ENCODE assay signal across 34 cellular contexts in genomic region chr3:97293596-97294131, GRCh38.
"Had no signal": no experiment of that assay in that cellular context is flagged by ENCODE, and none has a peak within 500 bp of the region (broad histone marks: within the 10 kb centered on the region; RNA-seq: fewer than 3 reads in every experiment).

No MANE protein-coding gene starts in this region.

- H3K27me3 ChIP-seq: adrenal gland, ascending aorta had no signal

- H3K36me3 Mint-ChIP-seq: activated CD4-positive, alpha-beta memory T cell treated with anti-CD3 and anti-CD28 coated beads for 36 hours; activated naive CD8-positive, alpha-beta T cell treated with anti-CD3 and anti-CD28 coated beads for 36 hours; brain had no signal

- H3K27ac Mint-ChIP-seq: activated B cell treated with CpG ODN at 0.5 μM for 24 hours; activated CD4-positive, alpha-beta memory T cell treated with anti-CD3 and anti-CD28 coated beads for 36 hours; activated CD4-positive, alpha-beta T cell treated with anti-CD3 and anti-CD28 coated beads, Interleukin-2, amount 10 ng/mL, durations not matched to agents 24 days and 14 days; activated CD8-positive, alpha-beta T cell treated with anti-CD3 and anti-CD28 coated beads for 36 hours; activated naive CD4-positive, alpha-beta T cell treated with anti-CD3 and anti-CD28 coated beads for 36 hours; activated naive CD4-positive, alpha-beta T cell treated with anti-CD3 and anti-CD28 coated beads, Interleukin-2, amount 50 U/mL, for 72 hours; activated naive CD8-positive, alpha-beta T cell treated with anti-CD3 and anti-CD28 coated beads for 36 hours; activated T-cell treated with anti-CD3 and anti-CD28 coated beads, Interleukin-2, amount 50 U/mL, for 72 hours; activated T-helper 1 cell treated with anti-CD3 and anti-CD28 coated beads, Interleukin-12 subunit alpha, Interleukin-12 subunit beta, Interleukin-2, Interleukin-4 antibody, amounts not matched to agents 30 ng/mL and 10 ng/mL and 1 ng/mL, durations not matched to agents 14 hours and 24 hours and 36 hours; activated T-helper 17 cell treated with anti-CD3 and anti-CD28 coated beads, Interleukin-2, amount 50 U/mL, for 72 hours; brain; T-helper 1 cell treated with Interleukin-12 subunit alpha and Interleukin-12 subunit beta and Interleukin-4 antibody, amounts not matched to agents 30 μg/mL and 1 μg/mL, for 36 hours; T-helper 2 cell treated with Interferon-gamma antibody and Interleukin-4, amounts not matched to agents 5 μg/mL and 100 μg/mL, for 36 hours had no signal

- H3K4me3 ChIP-seq: adrenal gland, ascending aorta had no signal

- H3K9me3 Mint-ChIP-seq: activated CD4-positive, alpha-beta memory T cell treated with anti-CD3 and anti-CD28 coated beads for 36 hours; activated CD4-positive, alpha-beta T cell treated with anti-CD3 and anti-CD28 coated beads, Interleukin-2, amount 10 ng/mL, durations not matched to agents 24 days and 14 days; activated T-helper 1 cell treated with anti-CD3 and anti-CD28 coated beads, Interleukin-12 subunit alpha, Interleukin-12 subunit beta, Interleukin-2, Interleukin-4 antibody, amounts not matched to agents 30 ng/mL and 10 ng/mL and 1 ng/mL, durations not matched to agents 14 hours and 24 hours and 36 hours had no signal

- FAIRE-seq: TTC549 had no signal

- H3K4me1 ChIP-seq: adrenal gland, ascending aorta had no signal

- DNase-seq: activated B cell treated with CpG ODN at 0.5 μM for 24 hours; activated CD4-positive, alpha-beta memory T cell treated with anti-CD3 and anti-CD28 coated beads for 36 hours; activated CD4-positive, alpha-beta T cell treated with anti-CD3 and anti-CD28 coated beads for 4 hours; activated CD4-positive, alpha-beta T cell treated with anti-CD3 and anti-CD28 coated beads, Interleukin-2, amount 10 ng/mL, durations not matched to agents 24 days and 14 days; activated CD4-positive, alpha-beta T cell treated with anti-CD3 and anti-CD28 coated beads, Interleukin-2, amount 50 U/mL, for 1 hour; activated CD4-positive, alpha-beta T cell treated with anti-CD3 and anti-CD28 coated beads, Interleukin-2, amount 50 U/mL, for 4 hours; activated CD4-positive, CD25-positive, alpha-beta regulatory T cell treated with anti-CD3 and anti-CD28 coated beads, Interleukin-2, amount 50 U/mL, for 72 hours; activated CD8-positive, alpha-beta memory T cell treated with anti-CD3 and anti-CD28 coated beads, Interleukin-2, amount 50 U/mL, for 4 hours; activated CD8-positive, alpha-beta T cell treated with anti-CD3 and anti-CD28 coated beads for 36 hours; activated effector memory CD4-positive, alpha-beta T cell treated with anti-CD3 and anti-CD28 coated beads, Interleukin-2, amount 50 U/mL, for 16 hours; activated gamma-delta T cell treated with Interleukin-2 at 50 U/mL for 16 hours; activated naive CD4-positive, alpha-beta T cell; activated naive CD4-positive, alpha-beta T cell treated with anti-CD3 and anti-CD28 coated beads for 36 hours; activated naive CD4-positive, alpha-beta T cell treated with anti-CD3 and anti-CD28 coated beads, Interleukin-2, amount 50 U/mL, for 16 hours; activated naive CD8-positive, alpha-beta T cell treated with anti-CD3 and anti-CD28 coated beads for 36 hours; activated T-cell treated with anti-CD3 and anti-CD28 coated beads for 4 hours; activated T-cell treated with anti-CD3 and anti-CD28 coated beads, Interleukin-2, amount 50 U/mL, for 1 hour; activated T-cell treated with anti-CD3 and anti-CD28 coated beads, Interleukin-2, amount 50 U/mL, for 4 hours; activated T-cell treated with anti-CD3 and anti-CD28 coated beads, Interleukin-2, amount 50 U/mL, for 72 hours; adrenal gland; amniotic stem cell; central memory CD4-positive, alpha-beta T cell; T-helper 1 cell; T-helper 2 cell; T-helper 9 cell had no signal

- ATAC-seq: activated CD8-positive, alpha-beta T cell treated with anti-CD3 and anti-CD28 coated beads for 36 hours; activated naive CD4-positive, alpha-beta T cell treated with anti-CD3 and anti-CD28 coated beads, Interleukin-2, amount 50 U/mL, for 72 hours; activated T-cell treated with anti-CD3 and anti-CD28 coated beads, Interleukin-2, amount 50 U/mL, for 4 hours; activated T-cell treated with anti-CD3 and anti-CD28 coated beads, Interleukin-2, amount 50 U/mL, for 72 hours; activated T-helper 17 cell treated with anti-CD3 and anti-CD28 coated beads, Interleukin-2, amount 50 U/mL, for 72 hours had no signal

- H3K9me3 ChIP-seq: ascending aorta had no signal

- H3K27ac ChIP-seq: adrenal gland, ascending aorta, VCaP had no signal

- H3K4me1 Mint-ChIP-seq: activated B cell treated with CpG ODN at 0.5 μM for 24 hours; activated CD4-positive, alpha-beta T cell treated with anti-CD3 and anti-CD28 coated beads, Interleukin-2, amount 10 ng/mL, durations not matched to agents 24 days and 14 days; activated naive CD8-positive, alpha-beta T cell treated with anti-CD3 and anti-CD28 coated beads for 36 hours; activated T-helper 17 cell treated with anti-CD3 and anti-CD28 coated beads, Interleukin-2, amount 50 U/mL, for 72 hours; brain had no signal

- H3K4me3 Mint-ChIP-seq: activated B cell treated with CpG ODN at 0.5 μM for 24 hours; activated CD4-positive, alpha-beta memory T cell treated with anti-CD3 and anti-CD28 coated beads for 36 hours; activated CD4-positive, alpha-beta T cell treated with anti-CD3 and anti-CD28 coated beads, Interleukin-2, amount 10 ng/mL, durations not matched to agents 24 days and 14 days; activated CD8-positive, alpha-beta T cell treated with anti-CD3 and anti-CD28 coated beads for 36 hours; activated naive CD4-positive, alpha-beta T cell treated with anti-CD3 and anti-CD28 coated beads for 36 hours; activated naive CD8-positive, alpha-beta T cell treated with anti-CD3 and anti-CD28 coated beads for 36 hours; activated T-cell treated with anti-CD3 and anti-CD28 coated beads, Interleukin-2, amount 50 U/mL, for 4 hours; activated T-cell treated with anti-CD3 and anti-CD28 coated beads, Interleukin-2, amount 50 U/mL, for 72 hours; activated T-helper 1 cell treated with anti-CD3 and anti-CD28 coated beads, Interleukin-12 subunit alpha, Interleukin-12 subunit beta, Interleukin-2, Interleukin-4 antibody, amounts not matched to agents 30 ng/mL and 10 ng/mL and 1 ng/mL, durations not matched to agents 14 hours and 24 hours and 36 hours; activated T-helper 17 cell treated with anti-CD3 and anti-CD28 coated beads, Interleukin-2, amount 50 U/mL, for 72 hours; brain; T-helper 1 cell treated with Interleukin-12 subunit alpha and Interleukin-12 subunit beta and Interleukin-4 antibody, amounts not matched to agents 30 μg/mL and 1 μg/mL, for 36 hours; T-helper 2 cell treated with Interferon-gamma antibody and Interleukin-4, amounts not matched to agents 5 μg/mL and 100 μg/mL, for 36 hours had no signal

- H3K36me3 ChIP-seq: adrenal gland, ascending aorta had no signal
